In genomic region chr6:11367638-11368199, GRCh38 we compare ENCODE assay signal across 10 cellular contexts.
A peak's percentile ranks its signal among the peaks of the same experiment; 100 is the strongest.
DNase-seq lines count a peak whose midpoint lies in the region; ATAC-seq, FAIRE-seq and TF ChIP-seq lines count a peak whose summit lies in the region.
"Had no signal": no experiment of that assay in that cellular context is flagged by ENCODE, and none has a peak within 500 bp of the region (broad histone marks: within the 10 kb centered on the region; RNA-seq: fewer than 3 reads in every experiment).

No MANE protein-coding gene starts in this region.

- no peak overlapping the region for H2BK5ac ChIP-seq in H9 (ENCODE audit: insufficient read length, low read length)
- peak overlapping the region; percentile 80 for H2BK5ac ChIP-seq in mesenchymal stem cell (ENCODE audit: low read depth, low read length, poor library complexity, severe bottlenecking)

- no peak overlapping the region for H3K18ac ChIP-seq in H9 (ENCODE audit: insufficient read length, low read depth, low read length)
- H3K18ac ChIP-seq in mesenchymal stem cell (ENCODE audit: low read depth in 1 of 2, low read length in 2 of 2), result no peak overlapping the region

- no peaks in the 10 kb centered on the region for H3K9me2 ChIP-seq in MM.1S (replicated peaks; ENCODE audit: insufficient read depth, low read length)

- H3K4ac ChIP-seq in H9 (ENCODE audit: low read depth, low read length) (no peak overlapping the region), mesenchymal stem cell (ENCODE audit: low read depth in 1 of 2, low read length in 2 of 2) (no peak overlapping the region)

- no peak overlapping the region for H3K4me3 Mint-ChIP-seq in H9

- peaks cover 5% of the 10 kb centered on the region; the same call in 1 of the 2 replicates for H3F3A ChIP-seq in MM.1S (ENCODE audit: insufficient read depth, low read length)

- TF ChIP-seq CTCF in A549 (IDR thresholded peaks at IDR 0.05) (no peak), H9 (conservative IDR thresholded peaks at IDR 0.05) (no peak), body of pancreas (IDR thresholded peaks at IDR 0.05) (no peak), MM.1S (IDR thresholded peaks at IDR 0.05; ENCODE audit: low read length) (no peak)

- CTCF ChIA-PET in A549 (lab: Yijun Ruan, JAX), result interaction anchor here (0.9 to 1.1 kb wide), 2 partner anchors 22 to 196 kb away, joined by 3 to 5 read pairs; no protein-coding TSS in a partner anchor

- no peaks in the 10 kb centered on the region for H3K36me3 Mint-ChIP-seq in H9 (ENCODE audit: insufficient read depth in 1 of 3, low read depth in 3 of 3)

- no peak overlapping the region for H4K91ac ChIP-seq in H9 (ENCODE audit: insufficient read length, low read depth, low read length)
- no peak overlapping the region for H4K91ac ChIP-seq in mesenchymal stem cell (ENCODE audit: low read length)

- peaks cover 3% of the 10 kb centered on the region; the same call in 1 of the 2 replicates for H3K27me3 Mint-ChIP-seq in H9 (ENCODE audit: low read depth)

- H2BK20ac ChIP-seq in H9 (ENCODE audit: low read depth, low read length, poor library complexity, severe bottlenecking), result no peak overlapping the region

- H3K9me3 ChIP-seq in A549 (no peaks in the 10 kb centered on the region), H9 (ENCODE audit: control insufficient read depth, low read depth, low read length) (no peaks in the 10 kb centered on the region), body of pancreas (no peaks in the 10 kb centered on the region), mesenchymal stem cell (ENCODE audit: control insufficient read depth, low read length) (no peaks in the 10 kb centered on the region), MM.1S (replicated peaks; ENCODE audit: insufficient read depth, low read length) (no peaks in the 10 kb centered on the region)

- H3K27ac Mint-ChIP-seq in H9, result peak overlapping the region in 1 of 3 experiments; percentile 34; a peak in 2 of 7 replicates

- peak overlapping the region; percentile 77 to 93 for H3K27ac ChIP-seq in A549
- no peak overlapping the region for H3K27ac ChIP-seq in H9 (ENCODE audit: insufficient read length, low read depth, low read length)
- peak overlapping the region; percentile 50 to 75 (median 69) for H3K27ac ChIP-seq in body of pancreas
- peak overlapping the region; percentile 98 for H3K27ac ChIP-seq in mesenchymal stem cell (ENCODE audit: low read length, poor library complexity, severe bottlenecking)
- no peak overlapping the region for H3K27ac ChIP-seq in MM.1S (ENCODE audit: low read length)

- WGBS in A549 (ENCODE audit: missing lambda C conversion rate), result 12% methylated on average over 6 of the region's 6 CpGs
- WGBS in H9 (ENCODE audit: extremely low coverage, insufficient read length, low lambda C conversion rate), result no CpG with 5 or more reads among the region's 6 CpGs
- WGBS in body of pancreas, 2 donors, result 48 to 53% methylated on average over 5 to 6 of the region's 6 CpGs
- WGBS in mesenchymal stem cell, result 87% methylated on average over 6 of the region's 6 CpGs

- intact Hi-C loops in body of pancreas (cut with DNase I), result no loop called here

- H3K27me3 ChIP-seq in H9 (ENCODE audit: insufficient read depth, low read length) (no peaks in the 10 kb centered on the region), body of pancreas (no peaks in the 10 kb centered on the region), mesenchymal stem cell (ENCODE audit: control insufficient read depth in 1 of 2, insufficient read depth in 1 of 2, low read length in 2 of 2) (no peaks in the 10 kb centered on the region), MM.1S (replicated peaks; ENCODE audit: insufficient read depth, low read length) (no peaks in the 10 kb centered on the region)
- H3K27me3 ChIP-seq: BLaER1 treated with 17β-estradiol and CSF1 and Interleukin-3, amounts not matched to agents 10 nM and 100 nM had no signal

- H2AK5ac ChIP-seq in H9 (ENCODE audit: insufficient read length, low read length) (no peak overlapping the region), mesenchymal stem cell (ENCODE audit: low read length, severe bottlenecking) (peak overlapping the region; percentile 21)

- no peak overlapping the region for H2BK15ac ChIP-seq in H9 (ENCODE audit: low read depth, low read length)
- H2BK15ac ChIP-seq in mesenchymal stem cell (ENCODE audit: low read depth, poor library complexity, severe bottlenecking), result no peak overlapping the region

- H3K23ac ChIP-seq in H9 (ENCODE audit: insufficient read length, low read depth, low read length), result no peak overlapping the region
- no peak overlapping the region for H3K23ac ChIP-seq in mesenchymal stem cell (ENCODE audit: low read length in 2 of 2)

- peak; percentile 86 to 94 for ATAC-seq in A549
- peak; percentile 76 for ATAC-seq in body of pancreas
- ATAC-seq in HG02678 (IDR thresholded peaks at IDR 0.05; ENCODE audit: unreplicated experiment), result no peak
- ATAC-seq in GM19397 (IDR thresholded peaks at IDR 0.05; ENCODE audit: unreplicated experiment), result no peak

- H3K23me2 ChIP-seq in H9 (ENCODE audit: insufficient read length, low read depth, low read length, poor library complexity, severe bottlenecking), result no peaks in the 10 kb centered on the region

- peak overlapping the region; percentile 61 for H3K4me2 ChIP-seq in A549
- no peak overlapping the region for H3K4me2 ChIP-seq in H9 (ENCODE audit: insufficient read depth, insufficient read length, low read length)
- peak overlapping the region; percentile 31 for H3K4me2 ChIP-seq in mesenchymal stem cell (ENCODE audit: low read length, poor library complexity, severe bottlenecking)
- no peak overlapping the region for H3K4me2 ChIP-seq in MM.1S (ENCODE audit: low read depth, low read length)

- peaks cover 30% of the 10 kb centered on the region for H3K4me1 ChIP-seq in A549
- H3K4me1 ChIP-seq in H9 (ENCODE audit: insufficient read depth, low read length), result no peaks in the 10 kb centered on the region
- peaks cover 40% of the 10 kb centered on the region for H3K4me1 ChIP-seq in body of pancreas
- peaks cover 15% of the 10 kb centered on the region for H3K4me1 ChIP-seq in mesenchymal stem cell (ENCODE audit: control insufficient read depth, insufficient read depth, low read depth, low read length)
- H3K4me1 ChIP-seq in MM.1S (ENCODE audit: low read length), result peaks cover 17% of the 10 kb centered on the region

- no peak for TF ChIP-seq RAD21 in A549 (conservative IDR thresholded peaks at IDR 0.05 in 1 of 2, IDR thresholded peaks at IDR 0.05 in 1 of 2)

- H4K20me1 ChIP-seq in H9 (ENCODE audit: control insufficient read depth, insufficient read depth, insufficient read length) (no peaks in the 10 kb centered on the region), MM.1S (ENCODE audit: insufficient read depth, low read length) (no peaks in the 10 kb centered on the region)
- H4K20me1 ChIP-seq: BLaER1 treated with 17β-estradiol and CSF1 and Interleukin-3, amounts not matched to agents 10 nM and 100 nM had no signal

- H3K9ac ChIP-seq in H9 (ENCODE audit: extremely low read depth, insufficient read length, low read length) (no peak overlapping the region), mesenchymal stem cell (ENCODE audit: low read length) (no peak overlapping the region), MM.1S (ENCODE audit: low read length) (no peak overlapping the region)
- H3K9ac ChIP-seq: BLaER1 treated with 17β-estradiol and CSF1 and Interleukin-3, amounts not matched to agents 10 nM and 100 nM had no signal

- H3K79me1 ChIP-seq in H9 (ENCODE audit: insufficient read depth, low read depth, low read length, poor library complexity, severe bottlenecking) (no peaks in the 10 kb centered on the region), mesenchymal stem cell (replicated peaks; ENCODE audit: low read length, poor library complexity, severe bottlenecking) (no peaks in the 10 kb centered on the region)

- no peak overlapping the region for H3T11ph ChIP-seq in H9 (ENCODE audit: low read length)

- no peak overlapping the region for H4K5ac ChIP-seq in H9 (ENCODE audit: insufficient read length, low read depth, low read length)

- POLR2A ChIA-PET in A549 (lab: Yijun Ruan, JAX), result interaction anchor here (0.8 to 1.5 kb wide), 2 partner anchors 135 to 137 kb away, joined by 3 to 5 read pairs; partner anchors contain the start of gene NEDD9

- H2BK120ac ChIP-seq in H9 (ENCODE audit: low read depth, low read length, poor library complexity, severe bottlenecking) (no peak overlapping the region), mesenchymal stem cell (ENCODE audit: low read depth, low read length) (no peak overlapping the region)

- no peaks in the 10 kb centered on the region for H3K9me3 Mint-ChIP-seq in H9

- H3K4me3 ChIP-seq in A549 (no peak overlapping the region), body of pancreas (no peak overlapping the region), mesenchymal stem cell (ENCODE audit: insufficient read depth in 1 of 2, low read depth in 1 of 2, low read length in 2 of 2) (no peak overlapping the region), MM.1S (ENCODE audit: low read length) (no peak overlapping the region)
- H3K4me3 ChIP-seq: BLaER1 treated with 17β-estradiol and CSF1 and Interleukin-3, amounts not matched to agents 10 nM and 100 nM had no signal

- peak in 1 of 2 experiments; percentile 58; a peak in 1 of 5 replicates for TF ChIP-seq EP300 in A549 (IDR thresholded peaks at IDR 0.05)

- H2BK12ac ChIP-seq in H9 (ENCODE audit: insufficient read length, low read depth, low read length) (no peak overlapping the region), mesenchymal stem cell (ENCODE audit: low read length in 2 of 2) (peak overlapping the region in 1 of 2 experiments; percentile 32)

- H3K14ac ChIP-seq in H9 (ENCODE audit: insufficient read depth, low read length), result peak overlapping the region; percentile 40; the same call in 1 of the 2 replicates
- no peak overlapping the region for H3K14ac ChIP-seq in mesenchymal stem cell (ENCODE audit: low read length in 2 of 2)

- H2AFZ ChIP-seq in H9 (ENCODE audit: low read length), result no peak overlapping the region
- no peak overlapping the region for H2AFZ ChIP-seq in mesenchymal stem cell (ENCODE audit: low read depth, low read length)
- H2AFZ ChIP-seq in MM.1S (ENCODE audit: low read length), result no peak overlapping the region

- FAIRE-seq in A549 (lab: Jason Lieb, UNC), result peak; percentile 28

- H3K79me2 ChIP-seq in H9 (ENCODE audit: insufficient read depth, low read length) (0 out of 2 replicates have a peak, but pooled peaks cover 1% of the 10 kb centered on the region), MM.1S (ENCODE audit: low read length) (peaks cover 82% of the 10 kb centered on the region)

- DNase-seq in A549 (ENCODE audit: low read depth in 1 of 2, low spot score in 1 of 2), result peak; percentile 55 to 75
- DNase-seq in H9, result no peak
- DNase-seq in body of pancreas, result peak in 1 of 4 donors; percentile 44
- DNase-seq in mesenchymal stem cell, result no peak
- no peak for DNase-seq in MM.1S
- no peak for DNase-seq in stimulated activated naive CD4-positive, alpha-beta T cell treated with Interleukin-2 at 50 U/mL for 16 hours (lab: John Stamatoyannopoulos, UW)
- DNase-seq: NCI-H146 had no signal

- H4K8ac ChIP-seq in H9 (replicated peaks; ENCODE audit: insufficient read length, low read depth, low read length), result no peak overlapping the region
- H4K8ac ChIP-seq in mesenchymal stem cell (ENCODE audit: low read length), result no peak overlapping the region

- H3K4me1 Mint-ChIP-seq in H9, result peaks cover 27% of the 10 kb centered on the region in 2 experiments

- TF ChIP-seq POLR2A in A549 (IDR thresholded peaks at IDR 0.05; ENCODE audit: low read length) (no peak), body of pancreas (IDR thresholded peaks at IDR 0.05) (peak in 1 of 3 donors; percentile 13)

- H3K36me3 ChIP-seq in body of pancreas (replicated peaks in 1 of 2; ENCODE audit: insufficient read depth in 1 of 2, low read depth in 2 of 2), result no peaks in the 10 kb centered on the region
- H3K36me3 ChIP-seq in mesenchymal stem cell (ENCODE audit: control insufficient read depth in 1 of 2, insufficient read depth in 2 of 2, low read depth in 1 of 2, low read length in 2 of 2), result no peaks in the 10 kb centered on the region
- H3K36me3 ChIP-seq in MM.1S (replicated peaks; ENCODE audit: insufficient read depth, low read length), result no peaks in the 10 kb centered on the region

- no peak overlapping the region for H3K56ac ChIP-seq in H9 (ENCODE audit: insufficient read length, low read depth, low read length)

Comparison
In these comparisons a context has a peak if more than half of its experiments do, and no peak if none do; other contexts are left out.
1. ATAC-seq: peak in A549 (2 of 2) and body of pancreas (single experiment); none in HG02678 (single experiment) and GM19397 (single experiment).
2. DNase-seq: peak in A549 (2 of 2); none in H9 (single experiment), mesenchymal stem cell (single experiment), MM.1S (single experiment) and stimulated activated naive CD4-positive, alpha-beta T cell treated with Interleukin-2 at 50 U/mL for 16 hours (single experiment).
3. H3K27ac ChIP-seq: peak in A549 (2 of 2), body of pancreas (4 of 4) and mesenchymal stem cell (single experiment); none in H9 (single experiment) and MM.1S (single experiment).
4. H3K4me2 ChIP-seq: peak in A549 (single experiment) and mesenchymal stem cell (single experiment); none in H9 (single experiment) and MM.1S (single experiment).